Comparison of ENCODE assay signal across 9 cellular contexts in the genomic region with DNA sequence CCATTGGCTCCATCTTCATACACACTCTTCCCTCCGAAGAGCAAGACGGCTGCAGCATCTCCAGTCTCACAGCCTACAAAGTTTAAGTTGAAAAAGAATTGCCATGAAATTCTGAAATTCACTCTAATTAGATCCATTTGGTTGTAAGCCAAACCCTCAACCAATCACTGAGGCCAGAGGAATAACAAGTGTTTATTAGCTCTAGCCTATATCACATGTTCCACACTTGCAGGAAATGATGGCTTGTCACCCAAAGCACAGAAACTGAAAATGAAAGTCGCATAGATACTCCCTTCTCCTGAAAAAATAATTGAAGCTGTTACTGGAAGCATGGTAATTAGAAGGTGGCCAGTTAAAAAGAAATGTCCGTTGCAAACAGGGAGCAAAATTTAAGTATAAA.
DNase-seq lines count a peak whose midpoint lies in the region; ATAC-seq and TF ChIP-seq lines count a peak whose summit lies in the region.
"Had no signal": no experiment of that assay in that cellular context is flagged by ENCODE, and none has a peak within 500 bp of the region (broad histone marks: within the 10 kb centered on the region; RNA-seq: fewer than 3 reads in every experiment).

No MANE protein-coding gene starts in this region.

- intact Hi-C loops in sciatic nerve (cut with DNase I) = no loop called here

- TF ChIP-seq CTCF in LNCaP clone FGC (IDR thresholded peaks at IDR 0.05; ENCODE audit: control insufficient read depth, extremely low read depth, insufficient read depth) = no peak

- DNase-seq in LNCaP clone FGC (ENCODE audit: low read depth) (no peak), astrocyte of the hippocampus (ENCODE audit: low read depth, low spot score) (peak; percentile 34), sciatic nerve (ENCODE audit: low spot score) (no peak), G401 (ENCODE audit: low spot score) (no peak), NCI-H187 (lab: John Stamatoyannopoulos, UW) (no peak), NCI-H1417 treated with DMSO at 0.1 percent for 48 hours (lab: John Stamatoyannopoulos, UW) (no peak)
- DNase-seq: activated B cell treated with CpG ODN at 0.5 μM for 24 hours, cerebellar nuclear complex had no signal

- in situ Hi-C loops in G401 (cut with HindIII; ENCODE audit: low sequenced_read_pairs) = no loop called here

- ATAC-seq in GM19463 (IDR thresholded peaks at IDR 0.05; ENCODE audit: unreplicated experiment) (peak; percentile 75), sciatic nerve (peak; percentile 53)

- peak overlapping the region; percentile 28 for H3K4me3 ChIP-seq in LNCaP clone FGC (ENCODE audit: low read depth, low read length)
